ENCODE assay signal across 18 cellular contexts in genomic region chr1:202627841-202628565, GRCh38.
"Had no signal": no experiment of that assay in that cellular context is flagged by ENCODE, and none has a peak within 500 bp of the region (broad histone marks: within the 10 kb centered on the region; RNA-seq: fewer than 3 reads in every experiment).

No MANE protein-coding gene starts in this region.

- H3K4me3 ChIP-seq: gastroesophageal sphincter, heart left ventricle, left ventricle myocardium inferior, sigmoid colon, thyroid gland had no signal

- H3K4me3 Mint-ChIP-seq: activated naive CD8-positive, alpha-beta T cell; dendritic cell treated with granulocyte-macrophage colony-stimulating factor and Interleukin-4, amounts not matched to agents 40 ng/mL and 50 ng/mL, for 4 days had no signal

- H3K27me3 ChIP-seq: thyroid gland had no signal

- H3K4me1 ChIP-seq: parathyroid adenoma, thyroid gland had no signal

- H3K36me3 Mint-ChIP-seq: activated naive CD8-positive, alpha-beta T cell had no signal

- H3K36me3 ChIP-seq: gastroesophageal sphincter, heart left ventricle, left ventricle myocardium inferior, sigmoid colon, thyroid gland, WERI-Rb-1 had no signal

- DNase-seq: activated CD4-positive, alpha-beta T cell treated with anti-CD3 and anti-CD28 coated beads for 4 hours; effector CD8-positive, alpha-beta T cell; heart left ventricle; kidney glomerular epithelial cell; left ventricle myocardium inferior; mammary epithelial cell; midbrain; sigmoid colon; stimulated activated CD8-positive, alpha-beta memory T cell treated with anti-CD3 and anti-CD28 coated beads, Interleukin-4, amount 100 ng/mL, for 48 hours; stimulated activated naive CD4-positive, alpha-beta T cell treated with Interleukin-2 at 50 U/mL for 16 hours; T-helper 1 cell; thyroid gland; WERI-Rb-1 had no signal

- H3K27ac Mint-ChIP-seq: activated naive CD8-positive, alpha-beta T cell; dendritic cell treated with granulocyte-macrophage colony-stimulating factor and Interleukin-4, amounts not matched to agents 40 ng/mL and 50 ng/mL, for 4 days had no signal

- H3K27ac ChIP-seq: gastroesophageal sphincter, parathyroid adenoma, sigmoid colon, thyroid gland, WERI-Rb-1 had no signal

- H3K9me3 Mint-ChIP-seq: dendritic cell treated with granulocyte-macrophage colony-stimulating factor and Interleukin-4, amounts not matched to agents 40 ng/mL and 50 ng/mL, for 4 days had no signal

- ATAC-seq: esophagus mucosa, gastroesophageal sphincter had no signal

- H3K9me3 ChIP-seq: gastroesophageal sphincter, heart left ventricle, left ventricle myocardium inferior, sigmoid colon, thyroid gland had no signal
